ENCODE assay signal across 14 cellular contexts in the genomic region with DNA sequence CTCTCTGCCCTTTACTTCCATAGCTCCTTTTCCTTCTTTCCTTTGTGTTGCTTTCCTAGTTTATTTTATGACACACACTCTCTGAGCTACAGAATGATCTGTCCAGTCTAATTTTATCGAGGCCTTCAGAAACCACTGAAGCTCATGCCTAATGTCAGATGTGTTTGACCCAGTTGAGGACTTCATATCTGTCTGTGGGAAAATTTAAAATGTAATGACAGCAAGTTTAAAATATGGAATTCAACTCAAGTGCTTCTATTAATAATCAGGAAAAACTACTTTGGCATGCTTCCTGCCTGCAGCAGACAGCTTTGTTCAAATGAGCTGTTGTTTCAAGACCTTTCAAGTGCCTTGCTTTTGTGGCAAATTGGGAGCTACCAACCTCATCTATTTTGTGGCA.
DNase-seq lines count a peak whose midpoint lies in the region; ATAC-seq lines count a peak whose summit lies in the region.
"Had no signal": no experiment of that assay in that cellular context is flagged by ENCODE, and none has a peak within 500 bp of the region (broad histone marks: within the 10 kb centered on the region; RNA-seq: fewer than 3 reads in every experiment).

No MANE protein-coding gene starts in this region.

- DNase-seq in NCI-H2029 treated with DMSO at 0.1 percent for 48 hours (lab: John Stamatoyannopoulos, UW) (peak; percentile 46), NCI-H2029 (lab: John Stamatoyannopoulos, UW) (no peak), NCI-H510A treated with DMSO at 0.1 percent for 48 hours (lab: John Stamatoyannopoulos, UW) (peak; percentile 90), foreskin melanocyte (peak; percentile 19), putamen (ENCODE audit: low spot score) (peak; percentile 49), T-helper 2 cell (no peak)
- no peak for DNase-seq in activated T-helper 1 cell treated with anti-CD3 and anti-CD28 coated beads, Interleukin-12 subunit alpha, Interleukin-12 subunit beta, Interleukin-2, Interleukin-4 antibody, amounts not matched to agents 30 ng/mL and 10 ng/mL and 1 ng/mL, durations not matched to agents 14 hours and 24 hours and 36 hours (ENCODE audit: low spot score)
- DNase-seq: activated effector memory CD4-positive, alpha-beta T cell treated with anti-CD3 and anti-CD28 coated beads, Interleukin-2, amount 50 U/mL, for 16 hours; dermis blood vessel endothelial cell; GM23248; KBM-7; natural killer cell; T1000 had no signal

- no peak for ATAC-seq in HG03095 (IDR thresholded peaks at IDR 0.05; ENCODE audit: unreplicated experiment)
- ATAC-seq: natural killer cell had no signal

- no peak overlapping the region for H3K27ac Mint-ChIP-seq in activated T-helper 1 cell treated with anti-CD3 and anti-CD28 coated beads, Interleukin-12 subunit alpha, Interleukin-12 subunit beta, Interleukin-2, Interleukin-4 antibody, amounts not matched to agents 30 ng/mL and 10 ng/mL and 1 ng/mL, durations not matched to agents 14 hours and 24 hours and 36 hours
- H3K27ac Mint-ChIP-seq: natural killer cell had no signal

- H3K4me1 Mint-ChIP-seq in activated T-helper 1 cell treated with anti-CD3 and anti-CD28 coated beads, Interleukin-12 subunit alpha, Interleukin-12 subunit beta, Interleukin-2, Interleukin-4 antibody, amounts not matched to agents 30 ng/mL and 10 ng/mL and 1 ng/mL, durations not matched to agents 14 hours and 24 hours and 36 hours (ENCODE audit: low read depth) = no peaks in the 10 kb centered on the region
- H3K4me1 Mint-ChIP-seq: natural killer cell had no signal

- H3K4me3 Mint-ChIP-seq in activated T-helper 1 cell treated with anti-CD3 and anti-CD28 coated beads, Interleukin-12 subunit alpha, Interleukin-12 subunit beta, Interleukin-2, Interleukin-4 antibody, amounts not matched to agents 30 ng/mL and 10 ng/mL and 1 ng/mL, durations not matched to agents 14 hours and 24 hours and 36 hours = no peak overlapping the region
- H3K4me3 Mint-ChIP-seq: natural killer cell had no signal

- H3K27me3 Mint-ChIP-seq in activated T-helper 1 cell treated with anti-CD3 and anti-CD28 coated beads, Interleukin-12 subunit alpha, Interleukin-12 subunit beta, Interleukin-2, Interleukin-4 antibody, amounts not matched to agents 30 ng/mL and 10 ng/mL and 1 ng/mL, durations not matched to agents 14 hours and 24 hours and 36 hours (ENCODE audit: insufficient read depth) = no peaks in the 10 kb centered on the region

- H3K36me3 Mint-ChIP-seq in activated T-helper 1 cell treated with anti-CD3 and anti-CD28 coated beads, Interleukin-12 subunit alpha, Interleukin-12 subunit beta, Interleukin-2, Interleukin-4 antibody, amounts not matched to agents 30 ng/mL and 10 ng/mL and 1 ng/mL, durations not matched to agents 14 hours and 24 hours and 36 hours (ENCODE audit: low read depth) = no peaks in the 10 kb centered on the region
- H3K36me3 Mint-ChIP-seq: natural killer cell had no signal

- peaks cover 21% of the 10 kb centered on the region for H3K9me3 Mint-ChIP-seq in activated T-helper 1 cell treated with anti-CD3 and anti-CD28 coated beads, Interleukin-12 subunit alpha, Interleukin-12 subunit beta, Interleukin-2, Interleukin-4 antibody, amounts not matched to agents 30 ng/mL and 10 ng/mL and 1 ng/mL, durations not matched to agents 14 hours and 24 hours and 36 hours

- intact Hi-C loops in activated T-helper 1 cell treated with anti-CD3 and anti-CD28 coated beads, Interleukin-12 subunit alpha, Interleukin-12 subunit beta, Interleukin-2, Interleukin-4 antibody, amounts not matched to agents 30 ng/mL and 10 ng/mL and 1 ng/mL, durations not matched to agents 14 hours and 24 hours and 36 hours (cut with micrococcal nuclease) = no loop called here

Comparison
In these comparisons a context has a peak if more than half of its experiments do, and no peak if none do; other contexts are left out.
1. DNase-seq: peak in NCI-H2029 treated with DMSO at 0.1 percent for 48 hours (single experiment), NCI-H510A treated with DMSO at 0.1 percent for 48 hours (single experiment), foreskin melanocyte (single experiment) and putamen (single experiment); none in NCI-H2029 (single experiment), T-helper 2 cell (0 of 5) and activated T-helper 1 cell treated with anti-CD3 and anti-CD28 coated beads, Interleukin-12 subunit alpha, Interleukin-12 subunit beta, Interleukin-2, Interleukin-4 antibody, amounts not matched to agents 30 ng/mL and 10 ng/mL and 1 ng/mL, durations not matched to agents 14 hours and 24 hours and 36 hours (single experiment).